Comparison of ENCODE assay signal across 8 cellular contexts in genomic region chr19:37370880-37371661, GRCh38.
DNase-seq lines count a peak whose midpoint lies in the region; ATAC-seq, FAIRE-seq and TF ChIP-seq lines count a peak whose summit lies in the region.

Gene ZNF527 (plus strand): TSS chr19:37371099. CDS start chr19:37374199, 3,100 bp downstream.

- DNase-seq in AG09319 (ENCODE audit: extremely low read depth, low read depth) (peak; percentile 84), NCI-H345 (lab: John Stamatoyannopoulos, UW) (peak; percentile 100), cerebellar nuclear complex (lab: John Stamatoyannopoulos, UW) (peak; percentile 89 to 92)
- peak; percentile 94 to 97 for DNase-seq in stimulated activated CD4-positive, alpha-beta T cell treated with anti-CD3 and anti-CD28 coated beads, Interleukin-12 subunit alpha, Interleukin-12 subunit beta, amount 100 ng/mL, for 24 hours (ENCODE audit: low read depth in 2 of 2)

- peak; percentile 93 for ATAC-seq in GM19023 (IDR thresholded peaks at IDR 0.05; ENCODE audit: unreplicated experiment)
- peak; percentile 92 for ATAC-seq in HG03196 (IDR thresholded peaks at IDR 0.05; ENCODE audit: unreplicated experiment)
- peak; percentile 98 to 99 for ATAC-seq in activated CD4-positive, CD25-positive, alpha-beta regulatory T cell treated with anti-CD3 and anti-CD28 coated beads, Interleukin-2, amount 50 U/mL, for 24 hours

- peak; percentile 72 for FAIRE-seq in islet of Langerhans (lab: Jason Lieb, UNC)

- TF ChIP-seq CTCF in AG09319 (IDR thresholded peaks at IDR 0.05; ENCODE audit: low read depth, low read length): peak; percentile 1; the same call in 1 of the 2 replicates

Comparison
In these comparisons a context has a peak if more than half of its experiments do, and no peak if none do; other contexts are left out.
1. Peak in every context shown above with its lines: DNase-seq and ATAC-seq.